1 cellular context compared by ENCODE assay signal in genomic region chr2:64284751-64285150, GRCh38.
TF ChIP-seq lines count a peak whose summit lies in the region.

No MANE protein-coding gene starts in this region.

TF ChIP-seq in HEK293, 187 proteins besides CTCF, POLR2A, EP300 and RAD21:
- TF ChIP-seq ZNF311 (tag by site-specific recombination; IDR thresholded peaks at IDR 0.05; ENCODE audit: borderline replicate concordance) (no peak), ZIC2 (tag by site-specific recombination; IDR thresholded peaks at IDR 0.05) (peak; percentile 61)
